ENCODE assay signal across 8 cellular contexts in the genomic region with DNA sequence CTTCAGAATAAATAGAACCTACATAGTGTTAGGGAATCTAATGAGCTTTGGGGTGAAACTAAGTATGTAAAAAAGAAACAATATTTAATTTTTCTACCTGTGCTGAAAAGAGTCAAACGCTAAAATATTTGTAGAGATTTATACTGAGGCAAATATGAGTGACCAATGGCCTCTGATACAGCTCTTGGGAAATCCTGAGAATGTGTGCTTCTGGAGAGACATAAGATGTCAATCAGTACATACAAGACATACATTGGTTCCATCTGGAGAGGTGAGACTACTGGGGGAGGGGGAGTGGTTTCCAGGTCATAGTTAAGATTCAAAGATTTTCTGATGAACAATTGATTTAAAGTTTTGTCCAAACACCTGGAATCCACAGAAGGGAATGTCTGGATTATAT. TPM values are rescaled to one million over a fixed set of nuclear protein-coding genes. Genes with fewer than 3 reads are reported as not detected.
A peak's percentile ranks its signal among the peaks of the same experiment; 100 is the strongest.
DNase-seq lines count a peak whose midpoint lies in the region; ATAC-seq and TF ChIP-seq lines count a peak whose summit lies in the region.

No MANE protein-coding gene starts in this region.

- H3K36me3 ChIP-seq in HAP-1 (replicated peaks), result peaks cover 7% of the 10 kb centered on the region
- no peaks in the 10 kb centered on the region for H3K36me3 ChIP-seq in hepatocyte (replicated peaks; ENCODE audit: insufficient read depth, low read depth)
- no peaks in the 10 kb centered on the region for H3K36me3 ChIP-seq in gastrocnemius medialis

- POLR2A ChIA-PET in T-cell (lab: Charles Lee), result no interaction called here

- H3K4me3 Mint-ChIP-seq in T-cell, result peak overlapping the region; percentile 78 to 88 (median 85)

- no peaks in the 10 kb centered on the region for H3K79me2 ChIP-seq in hepatocyte

- no peaks in the 10 kb centered on the region for H3K9me3 Mint-ChIP-seq in T-cell

- intact Hi-C loops in gastrocnemius medialis (cut with DNase I; ENCODE audit: low total_unique reads), result no loop called here

- H3K4me2 ChIP-seq in hepatocyte, result peak overlapping the region; percentile 96

- H3K36me3 Mint-ChIP-seq in T-cell, result no peaks in the 10 kb centered on the region

- H3K9me3 ChIP-seq in HAP-1 (no peaks in the 10 kb centered on the region), hepatocyte (ENCODE audit: low read depth) (no peaks in the 10 kb centered on the region), gastrocnemius medialis (no peaks in the 10 kb centered on the region)

- ATAC-seq in T-cell (replicated peaks in 1 of 4) (no peak), gastrocnemius medialis (no peak), GM21360 (IDR thresholded peaks at IDR 0.05; ENCODE audit: unreplicated experiment) (no peak), HG02623 (IDR thresholded peaks at IDR 0.05; ENCODE audit: unreplicated experiment) (no peak)

- DNase-seq in HAP-1 (ENCODE audit: low spot score in 2 of 2) (peak in 1 of 2 experiments; percentile 15), T-cell (no peak), hepatocyte (ENCODE audit: low spot score) (no peak), gastrocnemius medialis (no peak), NCI-H1105 (lab: John Stamatoyannopoulos, UW) (no peak), NCI-H226 (no peak)

- H4K20me1 ChIP-seq in hepatocyte (ENCODE audit: insufficient read depth, poor library complexity, severe bottlenecking), result no peaks in the 10 kb centered on the region

- H3K27ac Mint-ChIP-seq in T-cell, result no peak overlapping the region

- TF ChIP-seq CTCF in hepatocyte (IDR thresholded peaks at IDR 0.05; ENCODE audit: poor library complexity) (no peak), gastrocnemius medialis (IDR thresholded peaks at IDR 0.05 in 4 of 5, conservative IDR thresholded peaks at IDR 0.05 in 1 of 5) (no peak)

- peak overlapping the region; percentile 81 for H2AFZ ChIP-seq in hepatocyte

- no peak overlapping the region for H3K27ac ChIP-seq in hepatocyte
- H3K27ac ChIP-seq in gastrocnemius medialis, result no peak overlapping the region

- no peaks in the 10 kb centered on the region for H3K27me3 ChIP-seq in HAP-1 (ENCODE audit: low read depth)
- H3K27me3 ChIP-seq in hepatocyte, result peaks cover 7% of the 10 kb centered on the region
- peaks cover 0 to 3% (median 0%) of the 10 kb centered on the region in 3 donors for H3K27me3 ChIP-seq in gastrocnemius medialis

- H3K9me2 ChIP-seq in hepatocyte (replicated peaks; ENCODE audit: insufficient read depth), result no peaks in the 10 kb centered on the region

- 48% methylated on average over 1 of the region's 1 CpG for WGBS in hepatocyte (ENCODE audit: low lambda C conversion rate, missing lambda C conversion rate)

- no peak for TF ChIP-seq POLR2A in gastrocnemius medialis (IDR thresholded peaks at IDR 0.05)

- H3K27me3 Mint-ChIP-seq in T-cell, result peaks cover under 1 to 30% of the 10 kb centered on the region in 2 donors

- peaks cover 9 to 18% (median 9%) of the 10 kb centered on the region in 3 donors for H3K4me1 Mint-ChIP-seq in T-cell

- peaks cover 25% of the 10 kb centered on the region for H3K4me1 ChIP-seq in HAP-1
- no peaks in the 10 kb centered on the region for H3K4me1 ChIP-seq in hepatocyte (ENCODE audit: insufficient read depth)
- H3K4me1 ChIP-seq in gastrocnemius medialis, result peaks cover 0 to 14% of the 10 kb centered on the region in 2 donors

- CTCF ChIA-PET in T-cell (lab: Charles Lee), result interaction anchor here (0.6 to 1.3 kb wide), 7 partner anchors 27 to 821 kb away, joined by 3 to 7 read pairs (median 4); a partner anchor contains a TSS

- peak overlapping the region; percentile 66 for H3K4me3 ChIP-seq in HAP-1
- H3K4me3 ChIP-seq in hepatocyte, result peak overlapping the region; percentile 34
- H3K4me3 ChIP-seq in gastrocnemius medialis, result peak overlapping the region; percentile 68 to 94 (median 75)

- in situ Hi-C loops in HAP-1 (cut with MboI; ENCODE audit: low sequenced_read_pairs) (no loop called here), gastrocnemius medialis (cut with MboI; ENCODE audit: low sequenced_read_pairs in 4 of 4) (no loop called here)

RNA-seq across cellular contexts. Expression of a gene that starts 1.0 kb away (rescaled TPM):
- total RNA-seq in T-cell (1 to 10 TPM in 4 of 5 donors, under 1 TPM in 1; 0.88 to 2.6 (median 1.9) TPM), hepatocyte (5.1 and 9.5 TPM in 2 replicates), gastrocnemius medialis (10 to 100 TPM in 2 of 4 donors, 1 to 10 TPM in 2; 6.4 to 24.6 (median 8.7) TPM)
- polyA plus RNA-seq in hepatocyte, result 18.6 and 20.4 TPM in 2 replicates

RNA-seq across cellular contexts. Expression of a gene that starts 39.3 kb away (rescaled TPM):
- total RNA-seq in T-cell, result not detected
- not detected in 2 replicates for total RNA-seq in hepatocyte
- polyA plus RNA-seq in hepatocyte, result not detected in 2 replicates
- total RNA-seq in gastrocnemius medialis, result not detected
